In the genomic region with DNA sequence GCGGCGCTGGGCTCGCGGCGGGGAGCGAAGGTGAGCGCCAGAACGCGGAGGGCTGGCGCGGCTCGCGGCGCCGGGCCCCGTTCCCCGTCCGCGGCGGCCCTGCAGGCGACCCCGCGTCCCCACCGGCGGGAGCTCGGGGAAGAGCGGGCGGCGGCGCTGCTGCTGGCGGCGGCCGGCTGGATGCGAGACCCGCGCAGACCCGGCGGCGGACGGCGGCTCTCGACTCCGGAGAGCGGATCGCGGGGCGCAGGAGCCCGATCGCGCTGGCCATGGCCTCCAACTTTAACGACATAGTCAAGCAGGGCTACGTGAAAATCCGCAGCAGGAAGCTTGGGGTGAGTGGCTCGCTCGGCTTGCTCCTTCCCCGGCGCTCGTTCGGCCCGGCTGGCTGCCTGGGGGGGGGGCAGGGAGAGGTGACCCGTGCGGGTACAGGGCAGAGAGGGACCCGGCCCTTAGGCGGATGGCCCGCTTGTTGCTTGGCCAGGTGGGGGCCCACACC, we compare ENCODE assay signal across 8 cellular contexts. TPM values are rescaled to one million over a fixed set of nuclear protein-coding genes. Genes with fewer than 3 reads are reported as not detected.
DNase-seq lines count a peak whose midpoint lies in the region; ATAC-seq, FAIRE-seq and TF ChIP-seq lines count a peak whose summit lies in the region.

No MANE protein-coding gene starts in this region.

- H3K27me3 ChIP-seq in bronchial epithelial cell (ENCODE audit: control insufficient read depth, insufficient read depth, low read length) (peaks cover 24% of the 10 kb centered on the region), upper lobe of right lung (peaks cover 16% of the 10 kb centered on the region), Karpas-422 (ENCODE audit: low read length) (no peaks in the 10 kb centered on the region)

- CTCF ChIA-PET in HEK293 (lab: Yijun Ruan, JAX): interaction anchor here (0.6 kb wide), 1 partner anchor 361 kb away, joined by 3 read pairs; no protein-coding TSS in a partner anchor

- H3K27ac ChIP-seq in 22Rv1: peak overlapping the region; percentile 92
- H3K27ac ChIP-seq in HEK293 (ENCODE audit: extremely low read depth, low read depth, low read length): no peak overlapping the region
- peak overlapping the region; percentile 15 for H3K27ac ChIP-seq in upper lobe of right lung
- no peak overlapping the region for H3K27ac ChIP-seq in Karpas-422 (ENCODE audit: low read length)

- no peaks in the 10 kb centered on the region for H3K9me3 ChIP-seq in HEK293 (ENCODE audit: control insufficient read depth, insufficient read depth, low read depth, low read length)
- H3K9me3 ChIP-seq in upper lobe of right lung: no peaks in the 10 kb centered on the region
- peaks cover 12% of the 10 kb centered on the region for H3K9me3 ChIP-seq in Karpas-422 (ENCODE audit: low read length)

- POLR2A ChIA-PET in HEK293 (lab: Yijun Ruan, JAX): interaction anchor here (0.6 kb wide), 1 partner anchor 484 kb away, joined by 3 read pairs; no protein-coding TSS in a partner anchor

- H4K20me1 ChIP-seq in Karpas-422 (ENCODE audit: insufficient read depth, low read depth, low read length): no peaks in the 10 kb centered on the region

- H3K79me2 ChIP-seq in Karpas-422 (ENCODE audit: low read length): no peaks in the 10 kb centered on the region

- FAIRE-seq in bronchial epithelial cell (lab: Jason Lieb, UNC): no peak

- DNase-seq in bronchial epithelial cell (ENCODE audit: low read depth) (no peak), left lobe of liver (ENCODE audit: low spot score) (peak; percentile 48), upper lobe of right lung (peak; percentile 64), kidney glomerular epithelial cell (lab: John Stamatoyannopoulos, UW) (no peak), Karpas-422 (no peak), superior temporal gyrus (ENCODE audit: extremely low spot score) (no peak)

- no peaks in the 10 kb centered on the region for H3K9me2 ChIP-seq in Karpas-422 (replicated peaks; ENCODE audit: insufficient read depth, low read length)

- no peaks in the 10 kb centered on the region for H3K36me3 ChIP-seq in HEK293 (ENCODE audit: control insufficient read depth in 2 of 2, insufficient read depth in 1 of 2, low read length in 2 of 2)
- H3K36me3 ChIP-seq in bronchial epithelial cell (ENCODE audit: control insufficient read depth, insufficient read depth, low read length): no peaks in the 10 kb centered on the region
- H3K36me3 ChIP-seq in upper lobe of right lung: no peaks in the 10 kb centered on the region
- no peaks in the 10 kb centered on the region for H3K36me3 ChIP-seq in Karpas-422 (ENCODE audit: insufficient read depth, low read length)

- H2AFZ ChIP-seq in Karpas-422 (ENCODE audit: low read length): no peak overlapping the region

- intact Hi-C loops in upper lobe of right lung (cut with DNase I): no loop called here

- no peak for TF ChIP-seq CTCF in 22Rv1 (IDR thresholded peaks at IDR 0.05)
- no peak for TF ChIP-seq CTCF in HEK293 (tag by site-specific recombination; IDR thresholded peaks at IDR 0.05)
- no peak for TF ChIP-seq CTCF in bronchial epithelial cell (IDR thresholded peaks at IDR 0.05; ENCODE audit: insufficient read depth, low read length, severe bottlenecking)
- no peak for TF ChIP-seq CTCF in upper lobe of right lung (IDR thresholded peaks at IDR 0.05)

- no peak overlapping the region for H3K9ac ChIP-seq in Karpas-422 (ENCODE audit: low read length)

- ATAC-seq in left lobe of liver (peak; percentile 52), upper lobe of right lung (peak; percentile 26)

- H3K4me3 ChIP-seq in HEK293 (ENCODE audit: low read depth, low read length) (peak overlapping the region; percentile 55), bronchial epithelial cell (ENCODE audit: low read depth, low read length) (peak overlapping the region; percentile 10), upper lobe of right lung (peak overlapping the region; percentile 53), Karpas-422 (ENCODE audit: low read length) (no peak overlapping the region)

- H3K4me1 ChIP-seq in HEK293 (ENCODE audit: control insufficient read depth, insufficient read depth, low read length) (no peaks in the 10 kb centered on the region; the same call in 1 of the 2 replicates), upper lobe of right lung (no peaks in the 10 kb centered on the region), Karpas-422 (ENCODE audit: low read length) (no peaks in the 10 kb centered on the region)

- no peak overlapping the region for H3K4me2 ChIP-seq in Karpas-422 (ENCODE audit: low read depth, low read length, poor library complexity, severe bottlenecking)

TF ChIP-seq in HEK293, 187 proteins besides CTCF, POLR2A, EP300 and RAD21:
- no peak for TF ChIP-seq ZNF501 (tag by site-specific recombination; IDR thresholded peaks at IDR 0.05)
- TF ChIP-seq, protein P1, sequence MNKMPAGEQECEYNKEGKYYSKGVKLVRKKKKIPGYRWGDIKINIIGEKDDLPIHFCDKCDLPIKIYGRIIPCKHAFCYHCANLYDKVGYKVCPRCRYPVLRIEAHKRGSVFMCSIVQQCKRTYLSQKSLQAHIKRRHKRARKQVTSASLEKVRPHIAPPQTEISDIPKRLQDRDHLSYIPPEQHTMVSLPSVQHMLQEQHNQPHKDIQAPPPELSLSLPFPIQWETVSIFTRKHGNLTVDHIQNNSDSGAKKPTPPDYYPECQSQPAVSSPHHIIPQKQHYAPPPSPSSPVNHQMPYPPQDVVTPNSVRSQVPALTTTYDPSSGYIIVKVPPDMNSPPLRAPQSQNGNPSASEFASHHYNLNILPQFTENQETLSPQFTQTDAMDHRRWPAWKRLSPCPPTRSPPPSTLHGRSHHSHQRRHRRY (tag by site-specific recombination; IDR thresholded peaks at IDR 0.05): no peak
- TF ChIP-seq, protein P2, sequence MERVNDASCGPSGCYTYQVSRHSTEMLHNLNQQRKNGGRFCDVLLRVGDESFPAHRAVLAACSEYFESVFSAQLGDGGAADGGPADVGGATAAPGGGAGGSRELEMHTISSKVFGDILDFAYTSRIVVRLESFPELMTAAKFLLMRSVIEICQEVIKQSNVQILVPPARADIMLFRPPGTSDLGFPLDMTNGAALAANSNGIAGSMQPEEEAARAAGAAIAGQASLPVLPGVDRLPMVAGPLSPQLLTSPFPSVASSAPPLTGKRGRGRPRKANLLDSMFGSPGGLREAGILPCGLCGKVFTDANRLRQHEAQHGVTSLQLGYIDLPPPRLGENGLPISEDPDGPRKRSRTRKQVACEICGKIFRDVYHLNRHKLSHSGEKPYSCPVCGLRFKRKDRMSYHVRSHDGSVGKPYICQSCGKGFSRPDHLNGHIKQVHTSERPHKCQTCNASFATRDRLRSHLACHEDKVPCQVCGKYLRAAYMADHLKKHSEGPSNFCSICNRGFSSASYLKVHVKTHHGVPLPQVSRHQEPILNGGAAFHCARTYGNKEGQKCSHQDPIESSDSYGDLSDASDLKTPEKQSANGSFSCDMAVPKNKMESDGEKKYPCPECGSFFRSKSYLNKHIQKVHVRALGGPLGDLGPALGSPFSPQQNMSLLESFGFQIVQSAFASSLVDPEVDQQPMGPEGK (tag by site-specific recombination; IDR thresholded peaks at IDR 0.05): no peak

RNA-seq across cellular contexts. Expression of a gene that starts 0.3 kb away (rescaled TPM):
- not detected in 2 replicates for total RNA-seq in bronchial epithelial cell
- 2.4 TPM for total RNA-seq in left lobe of liver
- total RNA-seq in upper lobe of right lung: 5.9 TPM
- total RNA-seq in Karpas-422 (2014; rRNA removed; shearing (Covaris generic); ENCODE audit: low replicate concordance): not detected in 2 replicates

Comparison
In these comparisons a context has a peak if more than half of its experiments do, and no peak if none do; other contexts are left out.
1. H3K27ac ChIP-seq: peak in 22Rv1 (single experiment) and upper lobe of right lung (single experiment); none in HEK293 (single experiment) and Karpas-422 (single experiment).
2. DNase-seq: peak in left lobe of liver (single experiment) and upper lobe of right lung (single experiment); none in bronchial epithelial cell (single experiment), kidney glomerular epithelial cell (single experiment), Karpas-422 (single experiment) and superior temporal gyrus (single experiment).